In genomic region chr5:123947797-123948196, GRCh38 we compare ENCODE assay signal across 2 cellular contexts.
TF ChIP-seq lines count a peak whose summit lies in the region.

No MANE protein-coding gene starts in this region.

TF ChIP-seq in SK-N-SH treated with all-trans-retinoic acid at 6 μM for 48 hours, 23 proteins besides CTCF, POLR2A, EP300 and RAD21 (continued from another document):
- TF ChIP-seq, protein P1, sequence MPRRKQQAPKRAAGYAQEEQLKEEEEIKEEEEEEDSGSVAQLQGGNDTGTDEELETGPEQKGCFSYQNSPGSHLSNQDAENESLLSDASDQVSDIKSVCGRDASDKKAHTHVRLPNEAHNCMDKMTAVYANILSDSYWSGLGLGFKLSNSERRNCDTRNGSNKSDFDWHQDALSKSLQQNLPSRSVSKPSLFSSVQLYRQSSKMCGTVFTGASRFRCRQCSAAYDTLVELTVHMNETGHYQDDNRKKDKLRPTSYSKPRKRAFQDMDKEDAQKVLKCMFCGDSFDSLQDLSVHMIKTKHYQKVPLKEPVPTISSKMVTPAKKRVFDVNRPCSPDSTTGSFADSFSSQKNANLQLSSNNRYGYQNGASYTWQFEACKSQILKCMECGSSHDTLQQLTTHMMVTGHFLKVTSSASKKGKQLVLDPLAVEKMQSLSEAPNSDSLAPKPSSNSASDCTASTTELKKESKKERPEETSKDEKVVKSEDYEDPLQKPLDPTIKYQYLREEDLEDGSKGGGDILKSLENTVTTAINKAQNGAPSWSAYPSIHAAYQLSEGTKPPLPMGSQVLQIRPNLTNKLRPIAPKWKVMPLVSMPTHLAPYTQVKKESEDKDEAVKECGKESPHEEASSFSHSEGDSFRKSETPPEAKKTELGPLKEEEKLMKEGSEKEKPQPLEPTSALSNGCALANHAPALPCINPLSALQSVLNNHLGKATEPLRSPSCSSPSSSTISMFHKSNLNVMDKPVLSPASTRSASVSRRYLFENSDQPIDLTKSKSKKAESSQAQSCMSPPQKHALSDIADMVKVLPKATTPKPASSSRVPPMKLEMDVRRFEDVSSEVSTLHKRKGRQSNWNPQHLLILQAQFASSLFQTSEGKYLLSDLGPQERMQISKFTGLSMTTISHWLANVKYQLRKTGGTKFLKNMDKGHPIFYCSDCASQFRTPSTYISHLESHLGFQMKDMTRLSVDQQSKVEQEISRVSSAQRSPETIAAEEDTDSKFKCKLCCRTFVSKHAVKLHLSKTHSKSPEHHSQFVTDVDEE (CRISPR knock-in tag; IDR thresholded peaks at IDR 0.05): 0 out of 2 replicates have a peak, but pooled peaks have one; percentile 62
- TF ChIP-seq ZNF70 (CRISPR knock-in tag; IDR thresholded peaks at IDR 0.05): peak; percentile 51; the same call in 1 of the 2 replicates
TF ChIP-seq in SK-N-SH treated with all-trans-retinoic acid at 6 μM for 48 hours: peak in this region for 3.

TF ChIP-seq in H1, 55 proteins besides CTCF, POLR2A, EP300 and RAD21:
- TF ChIP-seq CHD7 (IDR thresholded peaks at IDR 0.05; ENCODE audit: insufficient replicate concordance, low read length) (no peak), MAFK (IDR thresholded peaks at IDR 0.05; ENCODE audit: low read depth, low read length) (no peak), CREB1 (IDR thresholded peaks at IDR 0.05) (no peak), HDAC2 (IDR thresholded peaks at IDR 0.05; ENCODE audit: borderline replicate concordance in 1 of 2, low read depth in 2 of 2, low read length in 2 of 2) (no peak), NANOG (IDR thresholded peaks at IDR 0.05; ENCODE audit: insufficient read depth, low read depth, low read length, poor library complexity, severe bottlenecking) (no peak), NRF1 (IDR thresholded peaks at IDR 0.05; ENCODE audit: low read depth, low read length) (no peak)
- TF ChIP-seq, protein P2, sequence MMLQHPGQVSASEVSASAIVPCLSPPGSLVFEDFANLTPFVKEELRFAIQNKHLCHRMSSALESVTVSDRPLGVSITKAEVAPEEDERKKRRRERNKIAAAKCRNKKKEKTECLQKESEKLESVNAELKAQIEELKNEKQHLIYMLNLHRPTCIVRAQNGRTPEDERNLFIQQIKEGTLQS (IDR thresholded peaks at IDR 0.05; ENCODE audit: insufficient read depth, low read depth, low read length): no peak
